1 cellular context compared by ENCODE assay signal in the genomic region with DNA sequence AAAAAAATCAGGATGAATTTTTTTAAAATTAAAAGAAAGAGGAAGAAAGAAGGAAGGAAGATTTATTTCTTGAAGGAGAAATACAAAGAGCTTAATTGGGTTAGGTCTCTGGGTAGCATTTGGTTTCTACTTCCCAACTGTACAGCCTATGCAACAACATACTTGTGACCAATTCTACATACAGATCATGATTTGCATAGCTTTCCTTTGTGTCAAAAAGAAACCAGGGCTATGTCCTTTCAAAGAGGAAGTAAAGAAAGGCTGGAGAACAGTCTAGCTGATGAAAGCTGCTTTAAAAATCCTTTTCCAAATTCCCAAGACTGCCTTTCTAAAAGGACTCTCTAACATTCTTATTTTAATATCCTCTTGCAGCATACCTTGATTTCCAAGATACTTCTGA.
TF ChIP-seq lines count a peak whose summit lies in the region.

No MANE protein-coding gene starts in this region.

TF ChIP-seq in GM12878, 131 proteins besides CTCF, POLR2A, EP300 and RAD21:
- TF ChIP-seq IKZF1 (conservative IDR thresholded peaks at IDR 0.05) (peak; percentile 68; the same call in 1 of the 2 replicates), POU2F2 (IDR thresholded peaks at IDR 0.05; ENCODE audit: borderline replicate concordance, low read depth, low read length) (peak; percentile 79; the same call in 1 of the 3 replicates), ATF7 (IDR thresholded peaks at IDR 0.05; ENCODE audit: low read depth) (peak; percentile 30; the same call in 1 of the 2 replicates), IKZF2 (IDR thresholded peaks at IDR 0.05) (peak in 1 of 2 experiments; percentile 69; a peak in 2 of 4 replicates), JUNB (IDR thresholded peaks at IDR 0.05) (peak; percentile 60; the same call in 1 of the 2 replicates), DPF2 (IDR thresholded peaks at IDR 0.05) (0 out of 2 replicates have a peak, but pooled peaks have one; percentile 22), CHD1 (IDR thresholded peaks at IDR 0.05; ENCODE audit: low read depth, low read length) (no peak), BHLHE40 (IDR thresholded peaks at IDR 0.05; ENCODE audit: borderline replicate concordance in 1 of 2, low read depth in 2 of 2, low read length in 1 of 2) (0 out of 4 replicates have a peak, but pooled peaks of 1 of the 2 experiments have one; percentile 7), NBN (IDR thresholded peaks at IDR 0.05) (0 out of 2 replicates have a peak, but pooled peaks have one; percentile 36), ETV6 (conservative IDR thresholded peaks at IDR 0.05 in 1 of 2, IDR thresholded peaks at IDR 0.05 in 1 of 2; ENCODE audit: borderline replicate concordance in 1 of 2, low read depth in 1 of 2) (0 out of 4 replicates have a peak, but pooled peaks of 1 of the 2 experiments have one; percentile 30), JUND (IDR thresholded peaks at IDR 0.05; ENCODE audit: low read depth, low read length) (no peak)
- TF ChIP-seq, protein P1, sequence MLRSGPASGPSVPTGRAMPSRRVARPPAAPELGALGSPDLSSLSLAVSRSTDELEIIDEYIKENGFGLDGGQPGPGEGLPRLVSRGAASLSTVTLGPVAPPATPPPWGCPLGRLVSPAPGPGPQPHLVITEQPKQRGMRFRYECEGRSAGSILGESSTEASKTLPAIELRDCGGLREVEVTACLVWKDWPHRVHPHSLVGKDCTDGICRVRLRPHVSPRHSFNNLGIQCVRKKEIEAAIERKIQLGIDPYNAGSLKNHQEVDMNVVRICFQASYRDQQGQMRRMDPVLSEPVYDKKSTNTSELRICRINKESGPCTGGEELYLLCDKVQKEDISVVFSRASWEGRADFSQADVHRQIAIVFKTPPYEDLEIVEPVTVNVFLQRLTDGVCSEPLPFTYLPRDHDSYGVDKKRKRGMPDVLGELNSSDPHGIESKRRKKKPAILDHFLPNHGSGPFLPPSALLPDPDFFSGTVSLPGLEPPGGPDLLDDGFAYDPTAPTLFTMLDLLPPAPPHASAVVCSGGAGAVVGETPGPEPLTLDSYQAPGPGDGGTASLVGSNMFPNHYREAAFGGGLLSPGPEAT (IDR thresholded peaks at IDR 0.05; ENCODE audit: low read depth) = peak; percentile 45; the same call in 1 of the 2 replicates
- TF ChIP-seq, protein P2, sequence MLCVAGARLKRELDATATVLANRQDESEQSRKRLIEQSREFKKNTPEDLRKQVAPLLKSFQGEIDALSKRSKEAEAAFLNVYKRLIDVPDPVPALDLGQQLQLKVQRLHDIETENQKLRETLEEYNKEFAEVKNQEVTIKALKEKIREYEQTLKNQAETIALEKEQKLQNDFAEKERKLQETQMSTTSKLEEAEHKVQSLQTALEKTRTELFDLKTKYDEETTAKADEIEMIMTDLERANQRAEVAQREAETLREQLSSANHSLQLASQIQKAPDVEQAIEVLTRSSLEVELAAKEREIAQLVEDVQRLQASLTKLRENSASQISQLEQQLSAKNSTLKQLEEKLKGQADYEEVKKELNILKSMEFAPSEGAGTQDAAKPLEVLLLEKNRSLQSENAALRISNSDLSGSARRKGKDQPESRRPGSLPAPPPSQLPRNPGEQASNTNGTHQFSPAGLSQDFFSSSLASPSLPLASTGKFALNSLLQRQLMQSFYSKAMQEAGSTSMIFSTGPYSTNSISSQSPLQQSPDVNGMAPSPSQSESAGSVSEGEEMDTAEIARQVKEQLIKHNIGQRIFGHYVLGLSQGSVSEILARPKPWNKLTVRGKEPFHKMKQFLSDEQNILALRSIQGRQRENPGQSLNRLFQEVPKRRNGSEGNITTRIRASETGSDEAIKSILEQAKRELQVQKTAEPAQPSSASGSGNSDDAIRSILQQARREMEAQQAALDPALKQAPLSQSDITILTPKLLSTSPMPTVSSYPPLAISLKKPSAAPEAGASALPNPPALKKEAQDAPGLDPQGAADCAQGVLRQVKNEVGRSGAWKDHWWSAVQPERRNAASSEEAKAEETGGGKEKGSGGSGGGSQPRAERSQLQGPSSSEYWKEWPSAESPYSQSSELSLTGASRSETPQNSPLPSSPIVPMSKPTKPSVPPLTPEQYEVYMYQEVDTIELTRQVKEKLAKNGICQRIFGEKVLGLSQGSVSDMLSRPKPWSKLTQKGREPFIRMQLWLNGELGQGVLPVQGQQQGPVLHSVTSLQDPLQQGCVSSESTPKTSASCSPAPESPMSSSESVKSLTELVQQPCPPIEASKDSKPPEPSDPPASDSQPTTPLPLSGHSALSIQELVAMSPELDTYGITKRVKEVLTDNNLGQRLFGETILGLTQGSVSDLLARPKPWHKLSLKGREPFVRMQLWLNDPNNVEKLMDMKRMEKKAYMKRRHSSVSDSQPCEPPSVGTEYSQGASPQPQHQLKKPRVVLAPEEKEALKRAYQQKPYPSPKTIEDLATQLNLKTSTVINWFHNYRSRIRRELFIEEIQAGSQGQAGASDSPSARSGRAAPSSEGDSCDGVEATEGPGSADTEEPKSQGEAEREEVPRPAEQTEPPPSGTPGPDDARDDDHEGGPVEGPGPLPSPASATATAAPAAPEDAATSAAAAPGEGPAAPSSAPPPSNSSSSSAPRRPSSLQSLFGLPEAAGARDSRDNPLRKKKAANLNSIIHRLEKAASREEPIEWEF (IDR thresholded peaks at IDR 0.05; ENCODE audit: insufficient replicate concordance, low read depth, low read length) = no peak
TF ChIP-seq in GM12878: peak in this region for 10.
